In the genomic region with DNA sequence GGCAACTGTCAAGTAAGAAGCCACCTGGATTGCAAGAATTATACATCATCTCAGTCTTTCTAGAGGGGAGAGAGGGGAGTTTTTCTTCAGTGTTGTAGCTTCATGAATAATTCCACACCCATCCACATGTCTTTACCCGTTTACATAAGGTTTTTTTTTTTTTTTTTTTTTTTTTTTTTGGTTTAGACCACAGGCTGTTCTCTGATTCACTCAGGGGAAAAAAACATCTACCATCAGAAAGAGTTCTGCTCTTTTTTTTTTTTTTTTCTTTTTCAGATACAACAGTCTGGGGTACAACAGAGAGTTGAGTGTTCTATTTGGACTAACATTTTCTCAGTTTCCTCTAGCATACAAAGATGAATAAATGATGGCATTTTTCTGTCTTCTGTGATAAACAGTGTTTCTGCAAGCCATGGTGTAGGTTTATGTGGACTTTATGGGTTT, we compare ENCODE assay signal across 12 cellular contexts.
DNase-seq lines count a peak whose midpoint lies in the region; ATAC-seq and TF ChIP-seq lines count a peak whose summit lies in the region.
"Had no signal": no experiment of that assay in that cellular context is flagged by ENCODE, and none has a peak within 500 bp of the region (broad histone marks: within the 10 kb centered on the region; RNA-seq: fewer than 3 reads in every experiment).

No MANE protein-coding gene starts in this region.

- DNase-seq in AG10803 (ENCODE audit: low read depth): peak; percentile 31
- DNase-seq in caudate nucleus (lab: John Stamatoyannopoulos, UW): no peak
- no peak for DNase-seq in NCI-H510A (lab: John Stamatoyannopoulos, UW)
- DNase-seq in ecto neural progenitor cell (ENCODE audit: low spot score): no peak
- DNase-seq: DMS79 treated with DMSO at 0.1 percent for 48 hours; NCI-H2107; stimulated activated CD4-positive, alpha-beta T cell treated with anti-CD3 and anti-CD28 coated beads, Interleukin-4, amount 100 ng/mL, for 1 hour had no signal

- ATAC-seq in GM18520 (IDR thresholded peaks at IDR 0.05; ENCODE audit: unreplicated experiment) (peak; percentile 32), HG02588 (IDR thresholded peaks at IDR 0.05; ENCODE audit: unreplicated experiment) (no peak), HG02623 (IDR thresholded peaks at IDR 0.05; ENCODE audit: unreplicated experiment) (no peak)

- H3K4me2 ChIP-seq in Loucy (ENCODE audit: low read depth, low read length, poor library complexity, severe bottlenecking): no peak overlapping the region

- H3K79me2 ChIP-seq in Loucy (ENCODE audit: insufficient read depth, low read length): peaks cover 2% of the 10 kb centered on the region

- TF ChIP-seq CTCF in AG10803 (conservative IDR thresholded peaks at IDR 0.05; ENCODE audit: low read length) (no peak), Loucy (conservative IDR thresholded peaks at IDR 0.05; ENCODE audit: low read length) (no peak)

- no peaks in the 10 kb centered on the region for H3K9me2 ChIP-seq in Loucy (replicated peaks; ENCODE audit: low read depth, low read length)

- H2AFZ ChIP-seq in Loucy (ENCODE audit: low read length): peak overlapping the region; percentile 53; the same call in 1 of the 2 replicates

- no peak overlapping the region for H3K4me3 ChIP-seq in AG10803 (ENCODE audit: low read length)
- no peak overlapping the region for H3K4me3 ChIP-seq in Loucy (ENCODE audit: low read length, poor library complexity, severe bottlenecking)
- H3K4me3 ChIP-seq: lung had no signal

- H3K36me3 ChIP-seq in Loucy (ENCODE audit: insufficient read depth, low read length): no peaks in the 10 kb centered on the region

- peak overlapping the region; percentile 31 for H3K27ac ChIP-seq in caudate nucleus (ENCODE audit: low read depth, low read length)

- H3K27me3 ChIP-seq in Loucy (ENCODE audit: insufficient read depth, low read length, poor library complexity, severe bottlenecking): no peaks in the 10 kb centered on the region

- no peaks in the 10 kb centered on the region for H4K20me1 ChIP-seq in Loucy (ENCODE audit: insufficient read depth, low read length, poor library complexity, severe bottlenecking)

- H3K9me3 ChIP-seq in Loucy (ENCODE audit: insufficient read depth, low read depth, low read length): no peaks in the 10 kb centered on the region

- peaks cover 3% of the 10 kb centered on the region; the same call in 1 of the 2 replicates for H3F3A ChIP-seq in Loucy (ENCODE audit: low read depth)

- peaks cover 18% of the 10 kb centered on the region for H3K4me1 ChIP-seq in Loucy (ENCODE audit: insufficient read depth, low read length, poor library complexity, severe bottlenecking)

- no peak overlapping the region for H3K9ac ChIP-seq in Loucy (ENCODE audit: low read depth, low read length, poor library complexity, severe bottlenecking)
